Comparison of ENCODE assay signal across 18 cellular contexts in the genomic region with DNA sequence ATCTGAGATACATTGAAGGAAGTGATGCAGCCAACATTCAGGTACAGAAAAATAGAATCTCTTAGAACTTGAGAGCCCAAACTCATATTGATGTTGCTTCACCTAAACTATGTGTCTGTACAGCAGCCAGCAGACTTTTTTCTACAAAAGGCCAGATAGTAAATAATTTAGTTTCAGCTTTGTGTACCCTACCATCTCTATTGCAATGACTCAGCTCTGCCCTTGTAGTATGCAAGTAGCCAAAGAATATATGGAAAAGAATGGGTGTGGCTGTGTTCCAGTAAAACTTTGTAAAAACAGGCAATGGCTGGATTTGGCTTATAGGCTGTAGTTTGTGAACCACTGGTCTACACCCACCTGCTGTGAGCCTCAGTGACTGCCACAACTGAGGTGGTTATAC.
A peak's percentile ranks its signal among the peaks of the same experiment; 100 is the strongest.
DNase-seq lines count a peak whose midpoint lies in the region; ATAC-seq and TF ChIP-seq lines count a peak whose summit lies in the region.
"Had no signal": no experiment of that assay in that cellular context is flagged by ENCODE, and none has a peak within 500 bp of the region (broad histone marks: within the 10 kb centered on the region; RNA-seq: fewer than 3 reads in every experiment).

No MANE protein-coding gene starts in this region.

- no peak overlapping the region for H3K4ac ChIP-seq in mesenchymal stem cell (ENCODE audit: low read depth in 1 of 2, low read length in 2 of 2)

- H3K4me3 ChIP-seq in astrocyte of the cerebellum (ENCODE audit: low read depth, low read length): no peak overlapping the region
- H3K4me3 ChIP-seq in mesenchymal stem cell (ENCODE audit: insufficient read depth in 1 of 2, low read depth in 1 of 2, low read length in 2 of 2): no peak overlapping the region
- no peak overlapping the region for H3K4me3 ChIP-seq in upper lobe of left lung
- H3K4me3 ChIP-seq: BLaER1, GM23338 had no signal

- TF ChIP-seq POLR2A in upper lobe of left lung (IDR thresholded peaks at IDR 0.05): no peak

- H3K4me1 Mint-ChIP-seq in osteocyte (ENCODE audit: unreplicated experiment) (peaks cover 52% of the 10 kb centered on the region), endothelial cell (ENCODE audit: unreplicated experiment) (no peaks in the 10 kb centered on the region)
- H3K4me1 Mint-ChIP-seq: CD4-positive, alpha-beta memory T cell; GM23338 had no signal

- H3K27ac ChIP-seq in mesenchymal stem cell (ENCODE audit: low read length, poor library complexity, severe bottlenecking) (no peak overlapping the region), upper lobe of left lung (no peak overlapping the region)
- H3K27ac ChIP-seq: BLaER1 had no signal

- H3K9ac ChIP-seq in mesenchymal stem cell (ENCODE audit: low read length): no peak overlapping the region
- H3K9ac ChIP-seq: BLaER1 had no signal

- no peak overlapping the region for H2AK5ac ChIP-seq in mesenchymal stem cell (ENCODE audit: low read length, severe bottlenecking)

- H3K27ac Mint-ChIP-seq in osteocyte (ENCODE audit: unreplicated experiment) (peak overlapping the region; percentile 91), endothelial cell (ENCODE audit: unreplicated experiment) (no peak overlapping the region)
- H3K27ac Mint-ChIP-seq: CD4-positive, alpha-beta memory T cell; GM23338 had no signal

- no peak overlapping the region for H4K8ac ChIP-seq in mesenchymal stem cell (ENCODE audit: low read length)

- H3K27me3 ChIP-seq in mesenchymal stem cell (ENCODE audit: control insufficient read depth in 1 of 2, insufficient read depth in 1 of 2, low read length in 2 of 2) (no peaks in the 10 kb centered on the region), upper lobe of left lung (no peaks in the 10 kb centered on the region)
- H3K27me3 ChIP-seq: BLaER1 had no signal

- H3K79me1 ChIP-seq in mesenchymal stem cell (replicated peaks; ENCODE audit: low read length, poor library complexity, severe bottlenecking): no peaks in the 10 kb centered on the region

- H2BK120ac ChIP-seq in mesenchymal stem cell (ENCODE audit: low read depth, low read length): no peak overlapping the region

- no peak overlapping the region for H2BK12ac ChIP-seq in mesenchymal stem cell (ENCODE audit: low read length in 2 of 2)

- H3K4me2 ChIP-seq in mesenchymal stem cell (ENCODE audit: low read length, poor library complexity, severe bottlenecking): no peak overlapping the region
- H3K4me2 ChIP-seq: BLaER1, GM23338 had no signal

- H3K36me3 Mint-ChIP-seq in osteocyte (ENCODE audit: unreplicated experiment): no peaks in the 10 kb centered on the region
- H3K36me3 Mint-ChIP-seq in endothelial cell (ENCODE audit: low read depth, unreplicated experiment): no peaks in the 10 kb centered on the region
- H3K36me3 Mint-ChIP-seq: CD4-positive, alpha-beta memory T cell had no signal

- no peaks in the 10 kb centered on the region for H3K27me3 Mint-ChIP-seq in osteocyte (ENCODE audit: unreplicated experiment)
- H3K27me3 Mint-ChIP-seq in endothelial cell (ENCODE audit: unreplicated experiment): no peaks in the 10 kb centered on the region
- H3K27me3 Mint-ChIP-seq: CD4-positive, alpha-beta memory T cell had no signal

- no peak overlapping the region for H2BK5ac ChIP-seq in mesenchymal stem cell (ENCODE audit: low read depth, low read length, poor library complexity, severe bottlenecking)

- H2BK15ac ChIP-seq in mesenchymal stem cell (ENCODE audit: low read depth, poor library complexity, severe bottlenecking): no peak overlapping the region

- H3K4me3 Mint-ChIP-seq in osteocyte (ENCODE audit: unreplicated experiment): no peak overlapping the region
- H3K4me3 Mint-ChIP-seq in endothelial cell (ENCODE audit: unreplicated experiment): no peak overlapping the region
- H3K4me3 Mint-ChIP-seq: CD4-positive, alpha-beta memory T cell; GM23338 had no signal

- H3K4me1 ChIP-seq in mesenchymal stem cell (ENCODE audit: control insufficient read depth, insufficient read depth, low read depth, low read length) (no peaks in the 10 kb centered on the region), upper lobe of left lung (peaks cover 0 to 3% (median 0%) of the 10 kb centered on the region in 4 donors)
- H3K4me1 ChIP-seq: BLaER1 had no signal

- DNase-seq in EH (ENCODE audit: low read depth) (peak; percentile 73), astrocyte of the cerebellum (ENCODE audit: low read depth) (peak; percentile 41), osteocyte (ENCODE audit: extremely low spot score, unreplicated experiment) (no peak), NCI-H524 (lab: John Stamatoyannopoulos, UW) (no peak), mesenchymal stem cell (no peak), endothelial cell (ENCODE audit: low spot score) (no peak), upper lobe of left lung (no peak)
- DNase-seq: Calu3; CD4-positive, alpha-beta memory T cell; NCI-H1105 treated with DMSO at 0.1 percent for 48 hours; NCI-H1694 treated with DMSO at 0.1 percent for 48 hours; NCI-H2107; NCI-H510A; SHP77 had no signal

- no peak overlapping the region for H4K91ac ChIP-seq in mesenchymal stem cell (ENCODE audit: low read length)

- no peaks in the 10 kb centered on the region for H3K36me3 ChIP-seq in mesenchymal stem cell (ENCODE audit: control insufficient read depth in 1 of 2, insufficient read depth in 2 of 2, low read depth in 1 of 2, low read length in 2 of 2)
- H3K36me3 ChIP-seq in upper lobe of left lung: no peaks in the 10 kb centered on the region
- H3K36me3 ChIP-seq: BLaER1 had no signal

- H3K18ac ChIP-seq in mesenchymal stem cell (ENCODE audit: low read depth in 1 of 2, low read length in 2 of 2): no peak overlapping the region

- no peaks in the 10 kb centered on the region for H3K9me3 ChIP-seq in mesenchymal stem cell (ENCODE audit: control insufficient read depth, low read length)
- no peaks in the 10 kb centered on the region for H3K9me3 ChIP-seq in upper lobe of left lung
- H3K9me3 ChIP-seq: BLaER1 had no signal

- H2AFZ ChIP-seq in mesenchymal stem cell (ENCODE audit: low read depth, low read length): no peak overlapping the region
- H2AFZ ChIP-seq: GM23338 had no signal

- H3K14ac ChIP-seq in mesenchymal stem cell (ENCODE audit: low read length in 2 of 2): no peak overlapping the region

- in situ Hi-C loops in astrocyte of the cerebellum (cut with HindIII; ENCODE audit: low sequenced_read_pairs): loop anchor here (5.0 kb wide), 1 partner anchor 38 kb away; no protein-coding TSS in a partner anchor

- no peak for TF ChIP-seq EP300 in upper lobe of left lung (IDR thresholded peaks at IDR 0.05)

- ATAC-seq in esophagus mucosa (peak; percentile 17), upper lobe of left lung (ENCODE audit: low FRiP score in 2 of 2) (no peak)
- ATAC-seq: GM23338, HCT116 had no signal

- H3K23ac ChIP-seq in mesenchymal stem cell (ENCODE audit: low read length in 2 of 2): no peak overlapping the region

- H3K9me3 Mint-ChIP-seq in osteocyte (ENCODE audit: unreplicated experiment): no peaks in the 10 kb centered on the region
- no peaks in the 10 kb centered on the region for H3K9me3 Mint-ChIP-seq in endothelial cell (ENCODE audit: unreplicated experiment)
- H3K9me3 Mint-ChIP-seq: GM23338 had no signal

- TF ChIP-seq CTCF in astrocyte of the cerebellum (IDR thresholded peaks at IDR 0.05; ENCODE audit: low read depth, low read length, missing control alignments): no peak
- TF ChIP-seq CTCF in osteocyte (IDR thresholded peaks at IDR 0.05): no peak
- no peak for TF ChIP-seq CTCF in endothelial cell (IDR thresholded peaks at IDR 0.05; ENCODE audit: unreplicated experiment)
- no peak for TF ChIP-seq CTCF in upper lobe of left lung (IDR thresholded peaks at IDR 0.05)

Comparison
In these comparisons a context has a peak if more than half of its experiments do, and no peak if none do; other contexts are left out.
1. DNase-seq: peak in EH (single experiment) and astrocyte of the cerebellum (single experiment); none in osteocyte (single experiment), NCI-H524 (0 of 2), mesenchymal stem cell (single experiment), endothelial cell (single experiment) and upper lobe of left lung (0 of 2).